ENCODE assay signal across 11 cellular contexts in genomic region chr9:34256104-34256503, GRCh38.
DNase-seq lines count a peak whose midpoint lies in the region; ATAC-seq and TF ChIP-seq lines count a peak whose summit lies in the region.
"Had no signal": no experiment of that assay in that cellular context is flagged by ENCODE, and none has a peak within 500 bp of the region (broad histone marks: within the 10 kb centered on the region; RNA-seq: fewer than 3 reads in every experiment).

No MANE protein-coding gene starts in this region.

- H3K79me2 ChIP-seq in GM23338 (replicated peaks; ENCODE audit: insufficient read depth) = no peaks in the 10 kb centered on the region

- no peak overlapping the region for H2AFZ ChIP-seq in GM23338

- peak; percentile 69 for ATAC-seq in GM23338
- ATAC-seq in activated B cell treated with CpG ODN at 0.5 μM for 24 hours (ENCODE audit: low read depth) = peak; percentile 45
- ATAC-seq in omental fat pad (ENCODE audit: low FRiP score) = no peak
- no peak for ATAC-seq in HG03439 (IDR thresholded peaks at IDR 0.05; ENCODE audit: unreplicated experiment)

- intact Hi-C loops in activated B cell treated with CpG ODN at 0.5 μM for 24 hours (cut with micrococcal nuclease) = loop anchor here (1.0 to 2.0 kb wide), 2 partner anchors 123 to 347 kb away; no protein-coding TSS in a partner anchor

- TF ChIP-seq CTCF in AG09309 (IDR thresholded peaks at IDR 0.05; ENCODE audit: control insufficient read depth, insufficient read depth, low read depth, low read length, missing control alignments) (peak; percentile 35), GM23338 (conservative IDR thresholded peaks at IDR 0.05; ENCODE audit: low read depth in 2 of 2) (peak; percentile 21 to 64; a peak in 3 of 4 replicates), activated B cell treated with CpG ODN at 0.5 μM for 24 hours (IDR thresholded peaks at IDR 0.05) (no peak), kidney epithelial cell (IDR thresholded peaks at IDR 0.05; ENCODE audit: insufficient read depth, low read length, poor library complexity, severe bottlenecking) (peak; percentile 22), omental fat pad (IDR thresholded peaks at IDR 0.05) (no peak)

- 0 out of 2 replicates have a peak, but pooled peaks cover 6% of the 10 kb centered on the region for H3F3A ChIP-seq in GM23338 (replicated peaks; ENCODE audit: low read depth)

- H3K27me3 Mint-ChIP-seq in GM23338 (ENCODE audit: insufficient read depth, low read depth, poor library complexity) (peaks cover 5% of the 10 kb centered on the region), activated B cell treated with CpG ODN at 0.5 μM for 24 hours (no peaks in the 10 kb centered on the region)

- H3K4me1 ChIP-seq in GM23338 (ENCODE audit: insufficient read depth) = no peaks in the 10 kb centered on the region

- H3K9me3 Mint-ChIP-seq in GM23338 = no peaks in the 10 kb centered on the region
- no peaks in the 10 kb centered on the region for H3K9me3 Mint-ChIP-seq in activated B cell treated with CpG ODN at 0.5 μM for 24 hours

- H3K4me1 Mint-ChIP-seq in GM23338 (no peaks in the 10 kb centered on the region; the same call in 2 of the 3 replicates), activated B cell treated with CpG ODN at 0.5 μM for 24 hours (peaks cover 15% of the 10 kb centered on the region)

- H4K20me1 ChIP-seq in GM23338 (replicated peaks; ENCODE audit: insufficient read depth) = no peaks in the 10 kb centered on the region

- no peak overlapping the region for H3K4me2 ChIP-seq in GM23338

- DNase-seq in AG09309 (ENCODE audit: low read depth) = no peak
- DNase-seq in GM23338 (ENCODE audit: low spot score) = peak; percentile 44
- no peak for DNase-seq in activated B cell treated with CpG ODN at 0.5 μM for 24 hours
- no peak for DNase-seq in kidney epithelial cell (ENCODE audit: low read depth)
- no peak for DNase-seq in NCI-H2029 treated with DMSO at 0.1 percent for 48 hours (lab: John Stamatoyannopoulos, UW)
- DNase-seq in omental fat pad (ENCODE audit: low spot score) = no peak
- DNase-seq in hepatic stellate cell (ENCODE audit: low spot score) = no peak
- DNase-seq: MV-4-11; stimulated activated CD4-positive, alpha-beta T cell treated with anti-CD3 and anti-CD28 coated beads, Interleukin-2, amount 100 ng/mL, for 48 hours had no signal

- H3K36me3 ChIP-seq in GM23338 (ENCODE audit: insufficient read depth) (no peaks in the 10 kb centered on the region), kidney epithelial cell (ENCODE audit: control insufficient read depth, insufficient read depth, low read length) (peaks cover 5% of the 10 kb centered on the region)

- H3K36me3 Mint-ChIP-seq in GM23338 (ENCODE audit: low read depth) (peaks cover 16% of the 10 kb centered on the region), activated B cell treated with CpG ODN at 0.5 μM for 24 hours (ENCODE audit: low read depth) (peaks cover 32% of the 10 kb centered on the region)

- H3K27ac ChIP-seq in GM23338 (ENCODE audit: low read depth) = no peak overlapping the region

- H3K4me3 Mint-ChIP-seq in GM23338 = no peak overlapping the region
- no peak overlapping the region for H3K4me3 Mint-ChIP-seq in activated B cell treated with CpG ODN at 0.5 μM for 24 hours

- no peaks in the 10 kb centered on the region for H3K9me2 ChIP-seq in GM23338 (ENCODE audit: insufficient read depth)

- POLR2A ChIA-PET in activated B cell treated with CpG ODN at 0.5 μM for 24 hours (lab: Charles Lee) = interaction anchor here (0.5 kb wide), 1 partner anchor 85 kb away, joined by 3 read pairs; no protein-coding TSS in a partner anchor

- no peak overlapping the region for H3K4me3 ChIP-seq in AG09309 (ENCODE audit: control insufficient read depth, low read depth, low read length)
- H3K4me3 ChIP-seq in GM23338 = no peak overlapping the region
- H3K4me3 ChIP-seq in kidney epithelial cell (ENCODE audit: low read depth, low read length) = no peak overlapping the region
- H3K4me3 ChIP-seq: adrenal gland had no signal

- no peaks in the 10 kb centered on the region for H3K27me3 ChIP-seq in GM23338 (ENCODE audit: insufficient read depth)
- H3K27me3 ChIP-seq in kidney epithelial cell (ENCODE audit: control insufficient read depth, insufficient read depth, low read length) = no peaks in the 10 kb centered on the region
- H3K27me3 ChIP-seq: adrenal gland had no signal

- CTCF ChIA-PET in activated B cell treated with CpG ODN at 0.5 μM for 24 hours (lab: Charles Lee) = no interaction called here

- H3K27ac Mint-ChIP-seq in GM23338 (peak overlapping the region; percentile 65; the same call in 1 of the 2 replicates), activated B cell treated with CpG ODN at 0.5 μM for 24 hours (no peak overlapping the region)

TF ChIP-seq in GM23338, 12 proteins besides CTCF, POLR2A, EP300 and RAD21 (continues in another document):
- no peak for TF ChIP-seq JUNB (IDR thresholded peaks at IDR 0.05; ENCODE audit: unreplicated experiment)
- no peak for TF ChIP-seq ETS1 (IDR thresholded peaks at IDR 0.05)
- no peak for TF ChIP-seq POLR2AphosphoS5 (IDR thresholded peaks at IDR 0.05; ENCODE audit: low read depth)
- no peak for TF ChIP-seq STAT1 (IDR thresholded peaks at IDR 0.05; ENCODE audit: unreplicated experiment)
- no peak for TF ChIP-seq ZNF331 (CRISPR knock-in tag; IDR thresholded peaks at IDR 0.05; ENCODE audit: low read depth)
- no peak for TF ChIP-seq CREB1 (CRISPR knock-in tag; IDR thresholded peaks at IDR 0.05; ENCODE audit: low read depth)
- TF ChIP-seq ZNF114 (CRISPR knock-in tag; IDR thresholded peaks at IDR 0.05) = no peak
- TF ChIP-seq REST (IDR thresholded peaks at IDR 0.05; ENCODE audit: unreplicated experiment) = no peak
- TF ChIP-seq EZH2phosphoT487 (IDR thresholded peaks at IDR 0.05; ENCODE audit: unreplicated experiment) = no peak
- no peak for TF ChIP-seq EZH2 (IDR thresholded peaks at IDR 0.05; ENCODE audit: low read depth, unreplicated experiment)
- no peak for TF ChIP-seq NANOG (IDR thresholded peaks at IDR 0.05; ENCODE audit: borderline replicate concordance)

Comparison
In these comparisons a context has a peak if more than half of its experiments do, and no peak if none do; other contexts are left out.
1. CTCF ChIP-seq: peak in AG09309 (single experiment), GM23338 (2 of 2) and kidney epithelial cell (single experiment); none in activated B cell treated with CpG ODN at 0.5 μM for 24 hours (single experiment) and omental fat pad (0 of 3).
2. ATAC-seq: peak in GM23338 (single experiment) and activated B cell treated with CpG ODN at 0.5 μM for 24 hours (single experiment); none in omental fat pad (single experiment) and HG03439 (single experiment).